ENCODE assay signal across 8 cellular contexts in genomic region chr3:155744091-155744625, GRCh38. TPM values are rescaled to one million over a fixed set of nuclear protein-coding genes. Genes with fewer than 3 reads are reported as not detected.
DNase-seq lines count a peak whose midpoint lies in the region; ATAC-seq and TF ChIP-seq lines count a peak whose summit lies in the region.

No MANE protein-coding gene starts in this region.

- peaks cover 6% of the 10 kb centered on the region for H3F3A ChIP-seq in neural cell (ENCODE audit: insufficient read depth, low read length, poor library complexity, severe bottlenecking)

- peak overlapping the region; percentile 39 for H3K27ac Mint-ChIP-seq in activated T-cell treated with anti-CD3 and anti-CD28 coated beads, Interleukin-2, amount 50 U/mL, for 24 hours

- H3K4me2 ChIP-seq in neural cell (ENCODE audit: low read length): peak overlapping the region; percentile 87

- no peaks in the 10 kb centered on the region for H3K9me2 ChIP-seq in neural cell (ENCODE audit: insufficient read depth, low read length)

- peak overlapping the region; percentile 84 for H3K4me3 Mint-ChIP-seq in activated T-cell treated with anti-CD3 and anti-CD28 coated beads, Interleukin-2, amount 50 U/mL, for 24 hours

- no peaks in the 10 kb centered on the region for H3K36me3 ChIP-seq in ACC112 (ENCODE audit: insufficient read depth, low read length)
- H3K36me3 ChIP-seq in neural cell (ENCODE audit: insufficient read depth, low read length): no peaks in the 10 kb centered on the region
- no peaks in the 10 kb centered on the region for H3K36me3 ChIP-seq in upper lobe of right lung

- TF ChIP-seq EP300 in neural cell (conservative IDR thresholded peaks at IDR 0.05; ENCODE audit: poor library complexity, severe bottlenecking): no peak

- H3K27ac ChIP-seq in ACC112 (ENCODE audit: low read depth, low read length): no peak overlapping the region
- H3K27ac ChIP-seq in neural cell (ENCODE audit: low read length): peak overlapping the region; percentile 85
- H3K27ac ChIP-seq in upper lobe of right lung: peak overlapping the region; percentile 71

- peak overlapping the region; percentile 83 for H3K4me3 ChIP-seq in ACC112 (ENCODE audit: low read depth, low read length)
- peak overlapping the region; percentile 70 for H3K4me3 ChIP-seq in fibroblast of mammary gland (ENCODE audit: control insufficient read depth, low read depth, low read length)
- H3K4me3 ChIP-seq in neural cell (ENCODE audit: low read length): peak overlapping the region; percentile 87
- peak overlapping the region; percentile 61 for H3K4me3 ChIP-seq in upper lobe of right lung

- no peaks in the 10 kb centered on the region for H3K9me3 Mint-ChIP-seq in activated T-cell treated with anti-CD3 and anti-CD28 coated beads, Interleukin-2, amount 50 U/mL, for 24 hours

- intact Hi-C loops in upper lobe of right lung (cut with DNase I): no loop called here

- TF ChIP-seq RAD21 in neural cell (conservative IDR thresholded peaks at IDR 0.05): no peak

- H3K9me3 ChIP-seq in neural cell (ENCODE audit: low read length) (no peaks in the 10 kb centered on the region), upper lobe of right lung (no peaks in the 10 kb centered on the region)

- peaks cover 2% of the 10 kb centered on the region for H3K36me3 Mint-ChIP-seq in activated T-cell treated with anti-CD3 and anti-CD28 coated beads, Interleukin-2, amount 50 U/mL, for 24 hours (ENCODE audit: low read depth)

- H3K27me3 Mint-ChIP-seq in activated T-cell treated with anti-CD3 and anti-CD28 coated beads, Interleukin-2, amount 50 U/mL, for 24 hours: peaks cover 58% of the 10 kb centered on the region

- ATAC-seq in GM19023 (IDR thresholded peaks at IDR 0.05; ENCODE audit: unreplicated experiment) (peak; percentile 38), HG03354 (IDR thresholded peaks at IDR 0.05; ENCODE audit: poor library complexity, severe bottlenecking, unreplicated experiment) (peak; percentile 33), upper lobe of right lung (peak; percentile 83)

- no peaks in the 10 kb centered on the region for H4K20me1 ChIP-seq in neural cell (ENCODE audit: insufficient read depth)

- H2AFZ ChIP-seq in ACC112 (ENCODE audit: low read length, unreplicated experiment): peak overlapping the region; percentile 75
- peak overlapping the region; percentile 81 for H2AFZ ChIP-seq in neural cell (ENCODE audit: low read depth, low read length)

- H3K79me2 ChIP-seq in ACC112 (ENCODE audit: control insufficient read depth, insufficient read depth, low read length, unreplicated experiment): no peaks in the 10 kb centered on the region
- peaks cover 49% of the 10 kb centered on the region for H3K79me2 ChIP-seq in neural cell (replicated peaks; ENCODE audit: insufficient read depth, low read length)

- H3K9ac ChIP-seq in neural cell (ENCODE audit: low read length): peak overlapping the region; percentile 88

- H3K27me3 ChIP-seq in ACC112 (ENCODE audit: insufficient read depth, low read length) (peaks cover 10% of the 10 kb centered on the region), neural cell (ENCODE audit: insufficient read depth, low read depth, low read length) (no peaks in the 10 kb centered on the region), upper lobe of right lung (peaks cover 43% of the 10 kb centered on the region)

- TF ChIP-seq CTCF in fibroblast of mammary gland (conservative IDR thresholded peaks at IDR 0.05; ENCODE audit: control insufficient read depth, insufficient read depth, low read depth, low read length) (no peak), neural cell (IDR thresholded peaks at IDR 0.05; ENCODE audit: poor library complexity, severe bottlenecking) (no peak), upper lobe of right lung (IDR thresholded peaks at IDR 0.05) (no peak)

- peaks cover 18% of the 10 kb centered on the region for H3K4me1 Mint-ChIP-seq in activated T-cell treated with anti-CD3 and anti-CD28 coated beads, Interleukin-2, amount 50 U/mL, for 24 hours (ENCODE audit: low read depth)

- DNase-seq in NCI-H69 (lab: John Stamatoyannopoulos, UW) (peak; percentile 87), fibroblast of mammary gland (ENCODE audit: low read depth) (no peak), upper lobe of right lung (peak; percentile 90)
- DNase-seq in activated T-cell treated with anti-CD3 and anti-CD28 coated beads, Interleukin-2, amount 50 U/mL, for 24 hours: peak; percentile 69

- H3K4me1 ChIP-seq in ACC112 (ENCODE audit: control insufficient read depth, insufficient read depth, low read length, unreplicated experiment): peaks cover 9% of the 10 kb centered on the region
- H3K4me1 ChIP-seq in upper lobe of right lung: peaks cover 22% of the 10 kb centered on the region

TF ChIP-seq in neural cell, 6 proteins besides CTCF, POLR2A, EP300 and RAD21:
- peak; percentile 59 for TF ChIP-seq MXI1 (conservative IDR thresholded peaks at IDR 0.05; ENCODE audit: poor library complexity, severe bottlenecking)
- no peak for TF ChIP-seq REST (IDR thresholded peaks at IDR 0.05; ENCODE audit: borderline replicate concordance)
- peak; percentile 20 for TF ChIP-seq TAF1 (IDR thresholded peaks at IDR 0.05; ENCODE audit: low read depth)
- peak; percentile 11 for TF ChIP-seq SMC3 (conservative IDR thresholded peaks at IDR 0.05; ENCODE audit: poor library complexity)
- peak; percentile 83 for TF ChIP-seq POLR2AphosphoS5 (IDR thresholded peaks at IDR 0.05)
- TF ChIP-seq EZH2 (IDR thresholded peaks at IDR 0.05; ENCODE audit: borderline replicate concordance, insufficient read depth, low read length, poor library complexity, severe bottlenecking): no peak

RNA-seq across cellular contexts. Expression of gene PLCH1, which starts 0.7 kb away (rescaled TPM):
- 12.1 and 13.5 TPM in 2 replicates for polyA plus RNA-seq in neural cell
- 50.9 and 54.8 TPM in 2 replicates for polyA minus RNA-seq in neural cell
- 12.1 TPM for total RNA-seq in upper lobe of right lung

Comparison
In these comparisons a context has a peak if more than half of its experiments do, and no peak if none do; other contexts are left out.
1. ATAC-seq: peak in every context shown above with its lines; median percentile 83 in upper lobe of right lung; 38 in GM19023; 33 in HG03354.